In the genomic region with DNA sequence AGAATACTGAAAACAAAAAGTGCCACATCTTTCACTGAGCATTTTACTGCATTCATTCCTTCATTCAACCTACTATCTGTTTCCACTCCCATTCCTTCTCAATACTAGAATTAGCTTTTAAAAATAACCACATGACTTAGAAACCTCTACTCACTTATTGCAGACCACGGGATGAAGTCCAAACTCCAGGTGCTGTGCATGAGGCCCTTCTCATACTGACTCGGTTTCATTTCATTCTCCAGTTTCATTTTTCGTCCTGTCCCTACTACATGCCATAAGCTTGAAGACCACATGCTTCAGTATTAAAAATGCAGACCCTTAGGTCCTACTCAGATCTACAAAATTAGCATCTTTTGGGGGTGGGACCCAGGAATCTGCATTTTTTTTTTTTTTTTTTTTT, we compare ENCODE assay signal across 20 cellular contexts.
"Had no signal": no experiment of that assay in that cellular context is flagged by ENCODE, and none has a peak within 500 bp of the region (broad histone marks: within the 10 kb centered on the region; RNA-seq: fewer than 3 reads in every experiment).

No MANE protein-coding gene starts in this region.

- H3K27ac Mint-ChIP-seq: activated CD8-positive, alpha-beta T cell treated with anti-CD3 and anti-CD28 coated beads for 36 hours; WTC11 had no signal

- H3K27me3 Mint-ChIP-seq: activated CD8-positive, alpha-beta T cell treated with anti-CD3 and anti-CD28 coated beads for 36 hours; dendritic cell treated with granulocyte-macrophage colony-stimulating factor and Interleukin-4, amounts not matched to agents 40 ng/mL and 50 ng/mL, for 4 days had no signal

- H3K27me3 ChIP-seq: ascending aorta, breast epithelium, ovary, transverse colon had no signal

- H3K9me3 Mint-ChIP-seq: activated T-cell treated with anti-CD3 and anti-CD28 coated beads, Interleukin-2, amount 50 U/mL, for 4 hours; dendritic cell treated with granulocyte-macrophage colony-stimulating factor and Interleukin-4, amounts not matched to agents 40 ng/mL and 50 ng/mL, for 4 days; WTC11 had no signal

- H3K4me3 ChIP-seq: ascending aorta, breast epithelium, lung, ovary, transverse colon had no signal

- DNase-seq: activated CD4-positive, alpha-beta T cell treated with anti-CD3 and anti-CD28 coated beads for 48 hours; activated CD8-positive, alpha-beta T cell treated with anti-CD3 and anti-CD28 coated beads for 36 hours; activated effector memory CD4-positive, alpha-beta T cell treated with anti-CD3 and anti-CD28 coated beads, Interleukin-2, amount 50 U/mL, for 16 hours; activated T-cell treated with anti-CD3 and anti-CD28 coated beads, Interleukin-2, amount 50 U/mL, for 4 hours; cerebellar nuclear complex; effector memory CD4-positive, alpha-beta T cell; head of caudate nucleus; midbrain; ovary; stimulated activated CD4-positive, alpha-beta T cell treated with anti-CD3 and anti-CD28 coated beads, Interleukin-15, amount 100 ng/mL, for 24 hours; stimulated activated CD4-positive, alpha-beta T cell treated with anti-CD3 and anti-CD28 coated beads, Interleukin-4, amount 100 ng/mL, for 24 hours; stimulated activated naive CD8-positive, alpha-beta T cell treated with anti-CD3 and anti-CD28 coated beads, Interleukin-15, Interleukin-2, amounts not matched to agents 100 U/mL and 50 U/mL, for 24 hours; T-helper 2 cell; transverse colon had no signal

- H3K4me1 ChIP-seq: breast epithelium had no signal

- H3K9me3 ChIP-seq: ascending aorta, ovary, transverse colon had no signal

- H3K4me3 Mint-ChIP-seq: activated CD8-positive, alpha-beta T cell treated with anti-CD3 and anti-CD28 coated beads for 36 hours; activated T-cell treated with anti-CD3 and anti-CD28 coated beads, Interleukin-2, amount 50 U/mL, for 4 hours; dendritic cell treated with granulocyte-macrophage colony-stimulating factor and Interleukin-4, amounts not matched to agents 40 ng/mL and 50 ng/mL, for 4 days; WTC11 had no signal

- H3K27ac ChIP-seq: ascending aorta, breast epithelium, epithelial cell of prostate, ovary, transverse colon had no signal

- H3K36me3 ChIP-seq: ascending aorta, breast epithelium, ovary, transverse colon had no signal

- H3K36me3 Mint-ChIP-seq: WTC11 had no signal

- ATAC-seq: activated CD8-positive, alpha-beta T cell treated with anti-CD3 and anti-CD28 coated beads for 36 hours; activated T-cell treated with anti-CD3 and anti-CD28 coated beads, Interleukin-2, amount 50 U/mL, for 4 hours; stimulated activated naive CD8-positive, alpha-beta T cell treated with anti-CD3 and anti-CD28 coated beads, Interleukin-15, Interleukin-2, amounts not matched to agents 100 U/mL and 50 U/mL, for 24 hours; WTC11 had no signal
